9 cellular contexts compared by ENCODE assay signal in the genomic region with DNA sequence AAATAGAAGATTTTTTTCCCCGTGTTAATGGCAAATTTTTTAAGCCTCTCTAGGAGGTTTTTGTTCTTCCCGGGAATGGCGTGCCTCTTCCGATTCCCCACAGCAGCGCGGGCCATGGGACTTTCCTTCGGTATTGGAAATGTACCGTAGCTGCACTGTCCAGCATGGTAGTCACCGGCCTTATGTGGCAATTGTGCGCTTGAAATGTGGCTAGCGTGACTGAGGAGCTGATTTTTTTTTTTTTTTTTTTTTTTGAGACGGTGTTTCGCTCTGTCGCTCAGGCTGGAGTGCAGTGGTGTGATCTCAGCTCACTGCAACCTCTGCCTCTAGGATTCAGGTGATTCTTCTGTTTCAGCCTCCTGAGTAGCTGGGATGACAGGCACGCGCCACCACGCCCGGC. TPM values are rescaled to one million over a fixed set of nuclear protein-coding genes. Genes with fewer than 3 reads are reported as not detected.
DNase-seq lines count a peak whose midpoint lies in the region; ATAC-seq and TF ChIP-seq lines count a peak whose summit lies in the region.
"Had no signal": no experiment of that assay in that cellular context is flagged by ENCODE, and none has a peak within 500 bp of the region (broad histone marks: within the 10 kb centered on the region; RNA-seq: fewer than 3 reads in every experiment).

No MANE protein-coding gene starts in this region.

- no peak overlapping the region for H3K14ac ChIP-seq in mesenchymal stem cell (ENCODE audit: low read length in 2 of 2)

- no peak overlapping the region for H2BK15ac ChIP-seq in mesenchymal stem cell (ENCODE audit: low read depth, poor library complexity, severe bottlenecking)

- no peaks in the 10 kb centered on the region; the same call in 1 of the 2 replicates for H3K36me3 ChIP-seq in ACC112 (ENCODE audit: insufficient read depth, low read length)
- peaks cover 5% of the 10 kb centered on the region; the same call in 1 of the 2 replicates for H3K36me3 ChIP-seq in GM06990 (ENCODE audit: control insufficient read depth, insufficient read depth, low read length)
- peaks cover 8 to 23% of the 10 kb centered on the region in 2 experiments for H3K36me3 ChIP-seq in mesenchymal stem cell (ENCODE audit: control insufficient read depth in 1 of 2, insufficient read depth in 2 of 2, low read depth in 1 of 2, low read length in 2 of 2)
- H3K36me3 ChIP-seq in gastroesophageal sphincter, result peaks cover 0 to 27% of the 10 kb centered on the region in 2 donors

- peak overlapping the region in 1 of 2 experiments; percentile 61 for H2BK12ac ChIP-seq in mesenchymal stem cell (ENCODE audit: low read length in 2 of 2)

- no peak for TF ChIP-seq EP300 in gastroesophageal sphincter (IDR thresholded peaks at IDR 0.05)

- no peak for TF ChIP-seq POLR2A in gastroesophageal sphincter (IDR thresholded peaks at IDR 0.05)

- CTCF ChIA-PET in GM10248 (lab: Yijun Ruan, JAX), result interaction anchor here (0.6 to 7.6 kb wide), 36 partner anchors 10 to 1064 kb away, joined by 3 to 305 read pairs (median 7); partner anchors contain the start of gene ENTPD1

- peaks cover 19% of the 10 kb centered on the region for H3K79me2 ChIP-seq in ACC112 (ENCODE audit: control insufficient read depth, insufficient read depth, low read length, unreplicated experiment)

- no peak overlapping the region for H2BK5ac ChIP-seq in mesenchymal stem cell (ENCODE audit: low read depth, low read length, poor library complexity, severe bottlenecking)

- H2AFZ ChIP-seq in ACC112 (ENCODE audit: low read length, unreplicated experiment) (peak overlapping the region; percentile 82), mesenchymal stem cell (ENCODE audit: low read depth, low read length) (no peak overlapping the region)

- no peak overlapping the region for H3K4ac ChIP-seq in mesenchymal stem cell (ENCODE audit: low read depth in 1 of 2, low read length in 2 of 2)

- H2AK5ac ChIP-seq in mesenchymal stem cell (ENCODE audit: low read length, severe bottlenecking), result no peak overlapping the region

- no peak overlapping the region for H2BK120ac ChIP-seq in mesenchymal stem cell (ENCODE audit: low read depth, low read length)

- POLR2A ChIA-PET in GM10248 (lab: Yijun Ruan, JAX), result interaction anchor here (0.7 to 1.2 kb wide), 3 partner anchors 86 to 146 kb away, joined by 3 to 6 read pairs (median 6); no protein-coding TSS in a partner anchor

- peak overlapping the region; percentile 74 for H3K9ac ChIP-seq in mesenchymal stem cell (ENCODE audit: low read length)

- ATAC-seq in GM18867 (IDR thresholded peaks at IDR 0.05; ENCODE audit: unreplicated experiment), result no peak
- no peak for ATAC-seq in gastroesophageal sphincter

- no peak overlapping the region for H3K4me3 ChIP-seq in ACC112 (ENCODE audit: low read depth, low read length)
- no peak overlapping the region for H3K4me3 ChIP-seq in GM06990 (replicated peaks; ENCODE audit: low read depth, low read length)
- H3K4me3 ChIP-seq in mesenchymal stem cell (ENCODE audit: insufficient read depth in 1 of 2, low read depth in 1 of 2, low read length in 2 of 2), result no peak overlapping the region
- H3K4me3 ChIP-seq in gastroesophageal sphincter, result no peak overlapping the region

- H4K91ac ChIP-seq in mesenchymal stem cell (ENCODE audit: low read length), result no peak overlapping the region

- DNase-seq in GM06990 (ENCODE audit: extremely low read depth, insufficient read length), result peak; percentile 19
- DNase-seq in mesenchymal stem cell, result no peak
- no peak for DNase-seq in SW 1271 (lab: John Stamatoyannopoulos, UW)
- DNase-seq in GM10248 (ENCODE audit: extremely low spot score), result no peak
- DNase-seq: effector CD4-positive, alpha-beta T cell had no signal

- H3K79me1 ChIP-seq in mesenchymal stem cell (replicated peaks; ENCODE audit: low read length, poor library complexity, severe bottlenecking), result peaks cover 15% of the 10 kb centered on the region

- H3K4me2 ChIP-seq in mesenchymal stem cell (ENCODE audit: low read length, poor library complexity, severe bottlenecking), result no peak overlapping the region

- H3K18ac ChIP-seq in mesenchymal stem cell (ENCODE audit: low read depth in 1 of 2, low read length in 2 of 2), result peak overlapping the region in 1 of 2 experiments; percentile 42

- 99% methylated on average over 18 of the region's 18 CpGs for WGBS in mesenchymal stem cell
- 95 to 100% methylated on average over 5 to 15 of the region's 18 CpGs for WGBS in gastroesophageal sphincter (ENCODE audit: low coverage in 1 of 2), 2 donors

- H3K9me3 ChIP-seq in mesenchymal stem cell (ENCODE audit: control insufficient read depth, low read length), result peaks cover 6% of the 10 kb centered on the region
- H3K9me3 ChIP-seq in gastroesophageal sphincter, result no peaks in the 10 kb centered on the region

- no peaks in the 10 kb centered on the region for H3K27me3 ChIP-seq in ACC112 (ENCODE audit: insufficient read depth, low read length)
- H3K27me3 ChIP-seq in GM06990 (replicated peaks; ENCODE audit: control insufficient read depth, insufficient read depth, low read length), result no peaks in the 10 kb centered on the region
- H3K27me3 ChIP-seq in mesenchymal stem cell (ENCODE audit: control insufficient read depth in 1 of 2, insufficient read depth in 1 of 2, low read length in 2 of 2), result no peaks in the 10 kb centered on the region
- no peaks in the 10 kb centered on the region for H3K27me3 ChIP-seq in gastroesophageal sphincter

- H3K4me1 ChIP-seq in ACC112 (ENCODE audit: control insufficient read depth, insufficient read depth, low read length, unreplicated experiment), result peaks cover 4% of the 10 kb centered on the region
- peaks cover 5% of the 10 kb centered on the region for H3K4me1 ChIP-seq in mesenchymal stem cell (ENCODE audit: control insufficient read depth, insufficient read depth, low read depth, low read length)
- peaks cover 0 to 44% (median 0%) of the 10 kb centered on the region in 3 donors for H3K4me1 ChIP-seq in gastroesophageal sphincter

- no peak overlapping the region for H3K23ac ChIP-seq in mesenchymal stem cell (ENCODE audit: low read length in 2 of 2)

- no peak overlapping the region for H3K27ac ChIP-seq in ACC112 (ENCODE audit: low read depth, low read length)
- peak overlapping the region; percentile 59; the same call in 1 of the 2 replicates for H3K27ac ChIP-seq in VCaP
- no peak overlapping the region for H3K27ac ChIP-seq in mesenchymal stem cell (ENCODE audit: low read length, poor library complexity, severe bottlenecking)
- peak overlapping the region in 2 of 4 donors; percentile 32 to 38 for H3K27ac ChIP-seq in gastroesophageal sphincter

- TF ChIP-seq CTCF in GM06990 (IDR thresholded peaks at IDR 0.05; ENCODE audit: insufficient read depth, low read length, poor library complexity, severe bottlenecking) (no peak), VCaP (conservative IDR thresholded peaks at IDR 0.05) (no peak), GM10248 (IDR thresholded peaks at IDR 0.05; ENCODE audit: control extremely low read depth, extremely low read depth, low read depth, missing control alignments) (no peak), gastroesophageal sphincter (IDR thresholded peaks at IDR 0.05) (no peak)

- H4K8ac ChIP-seq in mesenchymal stem cell (ENCODE audit: low read length), result no peak overlapping the region

RNA-seq across cellular contexts. Expression of gene TCTN3, which starts 0.9 kb away (rescaled TPM):
- polyA plus RNA-seq in mesenchymal stem cell (2013, experiment 1 of 2), result 44.2 TPM
- 44.1 TPM for polyA plus RNA-seq in mesenchymal stem cell (2013, experiment 2 of 2)
- total RNA-seq in gastroesophageal sphincter, result 10 to 100 TPM; 17.6 to 28.6 (median 21.2) TPM

RNA-seq across cellular contexts. Expression of gene ALDH18A1, which starts 38.2 kb away (rescaled TPM):
- polyA plus RNA-seq in mesenchymal stem cell (2013, experiment 1 of 2), result 37.6 TPM
- 38.1 TPM for polyA plus RNA-seq in mesenchymal stem cell (2013, experiment 2 of 2)
- total RNA-seq in gastroesophageal sphincter, result 10 to 100 TPM; 19.1 to 32.9 (median 26.7) TPM
